In the genomic region with DNA sequence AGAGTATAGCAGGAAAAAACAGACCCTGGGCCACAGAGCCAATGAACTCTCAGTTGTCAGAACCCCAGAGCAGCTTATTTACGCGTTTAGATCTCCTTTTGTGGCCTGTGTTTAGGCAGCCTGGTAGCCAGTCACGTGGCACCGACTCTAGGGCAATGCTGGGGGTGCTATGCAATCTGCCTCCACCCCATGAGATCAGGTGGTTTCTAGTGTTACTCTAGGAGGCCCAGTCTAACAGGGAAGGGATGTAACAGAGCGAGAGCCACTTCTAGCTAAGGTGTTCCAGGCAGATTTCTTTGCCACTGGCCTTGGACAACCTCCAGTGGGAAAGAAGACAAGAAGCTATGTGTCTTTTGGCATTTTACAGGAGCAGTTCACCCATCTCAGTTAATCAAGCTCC, we compare ENCODE assay signal across 17 cellular contexts. TPM values are rescaled to one million over a fixed set of nuclear protein-coding genes. Genes with fewer than 3 reads are reported as not detected.
DNase-seq lines count a peak whose midpoint lies in the region; ATAC-seq and TF ChIP-seq lines count a peak whose summit lies in the region.
"Had no signal": no experiment of that assay in that cellular context is flagged by ENCODE, and none has a peak within 500 bp of the region (broad histone marks: within the 10 kb centered on the region; RNA-seq: fewer than 3 reads in every experiment).

No MANE protein-coding gene starts in this region.

- H3K79me2 ChIP-seq in ACC112 (ENCODE audit: control insufficient read depth, insufficient read depth, low read length, unreplicated experiment), result peaks cover 86% of the 10 kb centered on the region

- TF ChIP-seq CTCF in prostate gland (IDR thresholded peaks at IDR 0.05), result no peak

- no peak overlapping the region for H3K4me3 Mint-ChIP-seq in activated T-helper 17 cell treated with anti-CD3 and anti-CD28 coated beads, Interleukin-2, amount 50 U/mL, for 72 hours
- no peak overlapping the region for H3K4me3 Mint-ChIP-seq in activated naive CD8-positive, alpha-beta T cell treated with anti-CD3 and anti-CD28 coated beads, Interleukin-2, amount 50 U/mL, for 24 hours
- H3K4me3 Mint-ChIP-seq: activated naive CD4-positive, alpha-beta T cell treated with anti-CD3 and anti-CD28 coated beads, Interleukin-2, amount 50 U/mL, for 24 hours had no signal

- intact Hi-C loops in right cardiac atrium (cut with DNase I), result no loop called here
- intact Hi-C loops in prostate gland (cut with DNase I), result loop anchor here (5.0 kb wide), 1 partner anchor 76 kb away; a partner anchor contains a TSS

- no peak overlapping the region for H2AFZ ChIP-seq in ACC112 (ENCODE audit: low read length, unreplicated experiment)

- peaks cover 62% of the 10 kb centered on the region for H3K36me3 ChIP-seq in ACC112 (ENCODE audit: insufficient read depth, low read length)
- H3K36me3 ChIP-seq in prostate gland, result peaks cover 5 to 11% of the 10 kb centered on the region in 2 donors

- H3K9me3 Mint-ChIP-seq in activated T-helper 17 cell treated with anti-CD3 and anti-CD28 coated beads, Interleukin-2, amount 50 U/mL, for 72 hours, result no peaks in the 10 kb centered on the region
- no peaks in the 10 kb centered on the region for H3K9me3 Mint-ChIP-seq in activated naive CD8-positive, alpha-beta T cell treated with anti-CD3 and anti-CD28 coated beads, Interleukin-2, amount 50 U/mL, for 24 hours
- H3K9me3 Mint-ChIP-seq: activated naive CD4-positive, alpha-beta T cell treated with anti-CD3 and anti-CD28 coated beads, Interleukin-2, amount 50 U/mL, for 24 hours had no signal

- H3K4me1 Mint-ChIP-seq in activated T-helper 17 cell treated with anti-CD3 and anti-CD28 coated beads, Interleukin-2, amount 50 U/mL, for 72 hours, result peaks cover under 1% of the 10 kb centered on the region
- H3K4me1 Mint-ChIP-seq in activated naive CD8-positive, alpha-beta T cell treated with anti-CD3 and anti-CD28 coated beads, Interleukin-2, amount 50 U/mL, for 24 hours, result peaks cover 5% of the 10 kb centered on the region

- H3K27me3 Mint-ChIP-seq in activated T-helper 17 cell treated with anti-CD3 and anti-CD28 coated beads, Interleukin-2, amount 50 U/mL, for 72 hours, result no peaks in the 10 kb centered on the region
- H3K27me3 Mint-ChIP-seq in activated naive CD8-positive, alpha-beta T cell treated with anti-CD3 and anti-CD28 coated beads, Interleukin-2, amount 50 U/mL, for 24 hours, result no peaks in the 10 kb centered on the region
- H3K27me3 Mint-ChIP-seq: activated naive CD4-positive, alpha-beta T cell treated with anti-CD3 and anti-CD28 coated beads, Interleukin-2, amount 50 U/mL, for 24 hours had no signal

- peak in 1 of 2 donors; percentile 4 for ATAC-seq in right cardiac atrium
- no peak for ATAC-seq in activated T-helper 17 cell treated with anti-CD3 and anti-CD28 coated beads, Interleukin-2, amount 50 U/mL, for 72 hours (replicated peaks)
- ATAC-seq in activated naive CD8-positive, alpha-beta T cell treated with anti-CD3 and anti-CD28 coated beads, Interleukin-2, amount 50 U/mL, for 24 hours, result no peak

- DNase-seq in right cardiac atrium, result no peak
- no peak for DNase-seq in prostate gland (ENCODE audit: low spot score)
- no peak for DNase-seq in SW480 (ENCODE audit: low spot score)
- no peak for DNase-seq in medulla oblongata (ENCODE audit: extremely low spot score)
- DNase-seq in activated naive CD8-positive, alpha-beta T cell treated with anti-CD3 and anti-CD28 coated beads, Interleukin-2, amount 50 U/mL, for 24 hours, result no peak
- DNase-seq: DND-41; effector CD4-positive, alpha-beta T cell; NCI-H2171 treated with DMSO at 0.1 percent for 48 hours; small intestine had no signal

- H3K27me3 ChIP-seq in ACC112 (ENCODE audit: insufficient read depth, low read length) (no peaks in the 10 kb centered on the region), right cardiac atrium (ENCODE audit: control insufficient read depth, insufficient read depth) (no peaks in the 10 kb centered on the region), prostate gland (replicated peaks; ENCODE audit: insufficient read depth) (no peaks in the 10 kb centered on the region)

- H3K4me1 ChIP-seq in ACC112 (ENCODE audit: control insufficient read depth, insufficient read depth, low read length, unreplicated experiment) (peaks cover 86% of the 10 kb centered on the region), right cardiac atrium (ENCODE audit: control insufficient read depth, insufficient read depth, low read length) (peaks cover 36% of the 10 kb centered on the region), prostate gland (replicated peaks) (no peaks in the 10 kb centered on the region)

- H3K9me3 ChIP-seq in right cardiac atrium (ENCODE audit: control insufficient read depth, low read length), result no peaks in the 10 kb centered on the region
- no peaks in the 10 kb centered on the region for H3K9me3 ChIP-seq in prostate gland

- no peak overlapping the region for H3K27ac Mint-ChIP-seq in activated T-helper 17 cell treated with anti-CD3 and anti-CD28 coated beads, Interleukin-2, amount 50 U/mL, for 72 hours
- no peak overlapping the region for H3K27ac Mint-ChIP-seq in activated naive CD8-positive, alpha-beta T cell treated with anti-CD3 and anti-CD28 coated beads, Interleukin-2, amount 50 U/mL, for 24 hours
- H3K27ac Mint-ChIP-seq: activated naive CD4-positive, alpha-beta T cell treated with anti-CD3 and anti-CD28 coated beads, Interleukin-2, amount 50 U/mL, for 24 hours had no signal

- H3K27ac ChIP-seq in ACC112 (ENCODE audit: low read depth, low read length) (peak overlapping the region; percentile 92), angular gyrus (ENCODE audit: low read depth, low read length) (peak overlapping the region; percentile 37), right cardiac atrium (ENCODE audit: low read length) (peak overlapping the region; percentile 10), prostate gland (peak overlapping the region; percentile 50 to 57)

- H3K4me3 ChIP-seq in ACC112 (ENCODE audit: low read depth, low read length) (no peak overlapping the region), right cardiac atrium (ENCODE audit: low read length) (no peak overlapping the region), prostate gland (no peak overlapping the region)

- 66% methylated on average over 5 of the region's 5 CpGs for WGBS in right cardiac atrium
- WGBS in prostate gland, result 35% methylated on average over 5 of the region's 5 CpGs

- TF ChIP-seq POLR2A in prostate gland (IDR thresholded peaks at IDR 0.05), result no peak

- H3K36me3 Mint-ChIP-seq in activated T-helper 17 cell treated with anti-CD3 and anti-CD28 coated beads, Interleukin-2, amount 50 U/mL, for 72 hours (ENCODE audit: low read depth), result peaks cover 75% of the 10 kb centered on the region
- H3K36me3 Mint-ChIP-seq in activated naive CD8-positive, alpha-beta T cell treated with anti-CD3 and anti-CD28 coated beads, Interleukin-2, amount 50 U/mL, for 24 hours (ENCODE audit: low read depth), result peaks cover 18% of the 10 kb centered on the region

RNA-seq across cellular contexts. Expression of a gene that starts 12.0 kb away (rescaled TPM):
- total RNA-seq in right cardiac atrium (not detected), prostate gland (under 1 TPM in 1 of 2 donors, not detected in 1; 0.46 TPM)
- not detected for polyA plus RNA-seq in right cardiac atrium
- not detected for total RNA-seq in activated T-helper 17 cell treated with anti-CD3 and anti-CD28 coated beads, Interleukin-2, amount 50 U/mL, for 72 hours
- total RNA-seq: H1; mononuclear cell; OCI-LY7; T-helper 1 cell treated with Interleukin-12 subunit alpha and Interleukin-12 subunit beta and Interleukin-4 antibody, amounts not matched to agents 30 ng/mL and 1 ng/mL, for 36 hours had no signal
- polyA plus RNA-seq: H1, small intestine had no signal

Comparison
In these comparisons a context has a peak if more than half of its experiments do, and no peak if none do; other contexts are left out.
1. H3K27ac ChIP-seq: peak in every context shown above with its lines; median percentile 92 in ACC112; 54 in prostate gland; 37 in angular gyrus; 10 in right cardiac atrium.